ENCODE assay signal across 15 cellular contexts in genomic region chr2:160869411-160869810, GRCh38.
A peak's percentile ranks its signal among the peaks of the same experiment; 100 is the strongest.
DNase-seq lines count a peak whose midpoint lies in the region; ATAC-seq, FAIRE-seq and TF ChIP-seq lines count a peak whose summit lies in the region.
"Had no signal": no experiment of that assay in that cellular context is flagged by ENCODE, and none has a peak within 500 bp of the region (broad histone marks: within the 10 kb centered on the region; RNA-seq: fewer than 3 reads in every experiment).

No MANE protein-coding gene starts in this region.

- no peak for FAIRE-seq in urothelium cell line (lab: Jason Lieb, UNC)

- DNase-seq in Right ventricle myocardium inferior (ENCODE audit: missing footprints) (no peak), right atrium auricular region (ENCODE audit: low spot score) (no peak), body of pancreas (peak in 1 of 4 donors; percentile 19), right cardiac atrium (no peak), urothelium cell line (ENCODE audit: low spot score) (peak; percentile 18), GDM1 (lab: John Stamatoyannopoulos, UW) (no peak), NCI-H510A treated with DMSO at 0.1 percent for 48 hours (lab: John Stamatoyannopoulos, UW) (no peak)
- DNase-seq: ACHN; caudate nucleus; hypothalamus; natural killer cell; NCI-H446; stimulated activated CD4-positive, alpha-beta T cell treated with anti-CD3 and anti-CD28 coated beads, Interleukin-4, amount 100 ng/mL, for 24 hours had no signal

- H3K4me3 ChIP-seq in right atrium auricular region (no peak overlapping the region), body of pancreas (no peak overlapping the region), right cardiac atrium (ENCODE audit: low read length) (no peak overlapping the region)
- H3K4me3 ChIP-seq: tibial artery had no signal

- H3K36me3 ChIP-seq in right atrium auricular region (no peaks in the 10 kb centered on the region), body of pancreas (replicated peaks in 1 of 2; ENCODE audit: insufficient read depth in 1 of 2, low read depth in 2 of 2) (no peaks in the 10 kb centered on the region)
- H3K36me3 ChIP-seq: tibial artery had no signal

- TF ChIP-seq CTCF in right atrium auricular region (IDR thresholded peaks at IDR 0.05) = no peak
- TF ChIP-seq CTCF in body of pancreas (IDR thresholded peaks at IDR 0.05) = no peak

- intact Hi-C loops in Right ventricle myocardium inferior (cut with DNase I) = no loop called here
- intact Hi-C loops in body of pancreas (cut with DNase I) = no loop called here
- intact Hi-C loops in right cardiac atrium (cut with DNase I) = no loop called here

- ATAC-seq in Right ventricle myocardium inferior (peak; percentile 88), body of pancreas (peak; percentile 41), right cardiac atrium (peak; percentile 85 to 88), GM21367 (IDR thresholded peaks at IDR 0.05; ENCODE audit: unreplicated experiment) (no peak)
- ATAC-seq: natural killer cell had no signal

- H3K27me3 ChIP-seq in right atrium auricular region (no peaks in the 10 kb centered on the region), body of pancreas (no peaks in the 10 kb centered on the region), right cardiac atrium (ENCODE audit: control insufficient read depth, insufficient read depth) (no peaks in the 10 kb centered on the region)
- H3K27me3 ChIP-seq: tibial artery had no signal

- H3K9me3 ChIP-seq in right atrium auricular region (no peaks in the 10 kb centered on the region), body of pancreas (no peaks in the 10 kb centered on the region), right cardiac atrium (ENCODE audit: control insufficient read depth, low read length) (no peaks in the 10 kb centered on the region)
- H3K9me3 ChIP-seq: tibial artery had no signal

- H3K4me1 ChIP-seq in right atrium auricular region = peaks cover 0 to 7% of the 10 kb centered on the region in 2 donors
- H3K4me1 ChIP-seq in body of pancreas = no peaks in the 10 kb centered on the region
- H3K4me1 ChIP-seq in right cardiac atrium (ENCODE audit: control insufficient read depth, insufficient read depth, low read length) = no peaks in the 10 kb centered on the region

- 44 to 57% methylated on average over 2 of the region's 2 CpGs for WGBS in body of pancreas, 2 donors
- 36% methylated on average over 2 of the region's 2 CpGs for WGBS in right cardiac atrium

- TF ChIP-seq POLR2A in body of pancreas (IDR thresholded peaks at IDR 0.05) = no peak

- peak overlapping the region in 1 of 2 donors; percentile 58 for H3K27ac ChIP-seq in right atrium auricular region
- H3K27ac ChIP-seq in body of pancreas = no peak overlapping the region
- H3K27ac ChIP-seq in right cardiac atrium (ENCODE audit: low read length) = no peak overlapping the region
